15 cellular contexts compared by ENCODE assay signal in genomic region chr16:53629607-53630312, GRCh38.
"Had no signal": no experiment of that assay in that cellular context is flagged by ENCODE, and none has a peak within 500 bp of the region (broad histone marks: within the 10 kb centered on the region; RNA-seq: fewer than 3 reads in every experiment).

No MANE protein-coding gene starts in this region.

- DNase-seq: activated CD4-positive, alpha-beta T cell treated with anti-CD3 and anti-CD28 coated beads, Interleukin-2, amount 50 U/mL, for 1 hour; activated CD8-positive, alpha-beta memory T cell treated with anti-CD3 and anti-CD28 coated beads for 24 hours; activated naive CD8-positive, alpha-beta T cell treated with anti-CD3 and anti-CD28 coated beads for 36 hours; brain microvascular endothelial cell; cortex of kidney; effector CD4-positive, alpha-beta T cell; midbrain; psoas muscle; sigmoid colon; spleen; stimulated activated naive CD8-positive, alpha-beta T cell treated with anti-CD3 and anti-CD28 coated beads, Interleukin-15, amount 100 ng/mL, for 72 hours; upper lobe of right lung had no signal

- H3K4me3 ChIP-seq: esophagus muscularis mucosa, psoas muscle, sigmoid colon, spleen, thoracic aorta, upper lobe of right lung had no signal

- ATAC-seq: psoas muscle; stimulated activated naive CD8-positive, alpha-beta T cell treated with anti-CD3 and anti-CD28 coated beads, Interleukin-15, amount 100 ng/mL, for 72 hours; upper lobe of right lung had no signal

- H3K4me1 ChIP-seq: psoas muscle, spleen, upper lobe of right lung had no signal

- H3K9me3 ChIP-seq: esophagus muscularis mucosa, psoas muscle, sigmoid colon, spleen, thoracic aorta, upper lobe of right lung had no signal

- FAIRE-seq: islet of Langerhans had no signal

- H3K36me3 ChIP-seq: brain microvascular endothelial cell, sigmoid colon, upper lobe of right lung had no signal

- H3K27me3 ChIP-seq: brain microvascular endothelial cell, esophagus muscularis mucosa, sigmoid colon, spleen, upper lobe of right lung had no signal

- H3K27ac ChIP-seq: brain microvascular endothelial cell, esophagus muscularis mucosa, psoas muscle, sigmoid colon, spleen, thoracic aorta, upper lobe of right lung had no signal
